10 cellular contexts compared by ENCODE assay signal in genomic region chr9:70415041-70415440, GRCh38. TPM values are rescaled to one million over a fixed set of nuclear protein-coding genes. Genes with fewer than 3 reads are reported as not detected.
A peak's percentile ranks its signal among the peaks of the same experiment; 100 is the strongest.
DNase-seq lines count a peak whose midpoint lies in the region; ATAC-seq, FAIRE-seq and TF ChIP-seq lines count a peak whose summit lies in the region.
"Had no signal": no experiment of that assay in that cellular context is flagged by ENCODE, and none has a peak within 500 bp of the region (broad histone marks: within the 10 kb centered on the region; RNA-seq: fewer than 3 reads in every experiment).

No MANE protein-coding gene starts in this region.

- TF ChIP-seq CTCF in A549 (IDR thresholded peaks at IDR 0.05) (no peak), KMS-11 (conservative IDR thresholded peaks at IDR 0.05; ENCODE audit: low read depth, low read length) (no peak), nephron progenitor cell (IDR thresholded peaks at IDR 0.05) (no peak), omental fat pad (IDR thresholded peaks at IDR 0.05) (no peak)

- H3K9me3 Mint-ChIP-seq in dendritic cell treated with granulocyte-macrophage colony-stimulating factor and Interleukin-4, amounts not matched to agents 40 ng/mL and 50 ng/mL, for 4 days = no peaks in the 10 kb centered on the region
- H3K9me3 Mint-ChIP-seq in nephron progenitor cell = no peaks in the 10 kb centered on the region

- no peaks in the 10 kb centered on the region for H3K27me3 Mint-ChIP-seq in dendritic cell treated with granulocyte-macrophage colony-stimulating factor and Interleukin-4, amounts not matched to agents 40 ng/mL and 50 ng/mL, for 4 days
- H3K27me3 Mint-ChIP-seq in nephron progenitor cell (ENCODE audit: low read depth, poor library complexity) = peaks cover 90% of the 10 kb centered on the region

- H3K27ac ChIP-seq in A549 (no peak overlapping the region; a peak in 1 of 6 replicates), KMS-11 (peak overlapping the region; percentile 89; the same call in 1 of the 2 replicates)
- H3K27ac ChIP-seq: cardiac muscle cell had no signal

- 87% methylated on average over 2 of the region's 2 CpGs for WGBS in A549 (ENCODE audit: missing lambda C conversion rate)

- no peak for TF ChIP-seq POLR2A in A549 (IDR thresholded peaks at IDR 0.05; ENCODE audit: low read length)

- POLR2A ChIA-PET in A549 (lab: Yijun Ruan, JAX) = no interaction called here

- ATAC-seq in A549 = no peak
- no peak for ATAC-seq in omental fat pad (ENCODE audit: low FRiP score)

- no peak overlapping the region for H3K4me3 ChIP-seq in A549
- no peak overlapping the region for H3K4me3 ChIP-seq in KMS-11 (IDR thresholded peaks at IDR 0.05; ENCODE audit: insufficient read depth, low read depth, low read length)

- H2AFZ ChIP-seq in KMS-11 (ENCODE audit: low read depth) = peak overlapping the region; percentile 67; the same call in 1 of the 2 replicates

- H3K4me2 ChIP-seq in A549 = peak overlapping the region; percentile 87; the same call in 2 of the 3 replicates
- peak overlapping the region; percentile 86 for H3K4me2 ChIP-seq in KMS-11

- H3K36me3 Mint-ChIP-seq in dendritic cell treated with granulocyte-macrophage colony-stimulating factor and Interleukin-4, amounts not matched to agents 40 ng/mL and 50 ng/mL, for 4 days (ENCODE audit: low read depth) = peaks cover 19% of the 10 kb centered on the region
- H3K36me3 Mint-ChIP-seq in nephron progenitor cell (ENCODE audit: low read depth) = no peaks in the 10 kb centered on the region

- peak overlapping the region; percentile 100 for H3K27ac Mint-ChIP-seq in dendritic cell treated with granulocyte-macrophage colony-stimulating factor and Interleukin-4, amounts not matched to agents 40 ng/mL and 50 ng/mL, for 4 days
- H3K27ac Mint-ChIP-seq in nephron progenitor cell = no peak overlapping the region

- peaks cover 19% of the 10 kb centered on the region for H3K79me2 ChIP-seq in KMS-11 (ENCODE audit: insufficient read depth, low read depth)

- peak overlapping the region; percentile 81; the same call in 1 of the 2 replicates for H3K9ac ChIP-seq in KMS-11

- no peak for DNase-seq in A549 (ENCODE audit: low read depth in 1 of 2, low spot score in 1 of 2)
- DNase-seq in nephron progenitor cell = no peak
- DNase-seq in NCI-H2196 (lab: John Stamatoyannopoulos, UW; ENCODE audit: unreplicated experiment) = no peak
- DNase-seq in omental fat pad (ENCODE audit: low spot score) = no peak
- no peak for DNase-seq in NCI-H510A treated with DMSO at 0.1 percent for 48 hours (lab: John Stamatoyannopoulos, UW)
- no peak for DNase-seq in AG08395 (ENCODE audit: low spot score)
- DNase-seq: EL had no signal

- peaks cover 43% of the 10 kb centered on the region for H3K4me1 Mint-ChIP-seq in dendritic cell treated with granulocyte-macrophage colony-stimulating factor and Interleukin-4, amounts not matched to agents 40 ng/mL and 50 ng/mL, for 4 days (ENCODE audit: low read depth)
- H3K4me1 Mint-ChIP-seq in nephron progenitor cell = peaks cover 50% of the 10 kb centered on the region

- peaks cover 13% of the 10 kb centered on the region; the same call in 2 of the 3 replicates for H3K4me1 ChIP-seq in A549
- peaks cover 36% of the 10 kb centered on the region for H3K4me1 ChIP-seq in KMS-11 (ENCODE audit: low read depth, poor library complexity, severe bottlenecking)

- H3K36me3 ChIP-seq in KMS-11 (ENCODE audit: insufficient read depth) = no peaks in the 10 kb centered on the region
- H3K36me3 ChIP-seq: cardiac muscle cell had no signal

- no peak for TF ChIP-seq EP300 in A549 (IDR thresholded peaks at IDR 0.05)

- intact Hi-C loops in dendritic cell treated with granulocyte-macrophage colony-stimulating factor and Interleukin-4, amounts not matched to agents 40 ng/mL and 50 ng/mL, for 4 days (cut with micrococcal nuclease) = loop anchor here (10.0 kb wide), 2 partner anchors 50 to 1500 kb away; partner anchors contain the start of genes ABHD17B and C9orf85

- no peak for TF ChIP-seq RAD21 in A549 (conservative IDR thresholded peaks at IDR 0.05 in 1 of 2, IDR thresholded peaks at IDR 0.05 in 1 of 2)

- no peaks in the 10 kb centered on the region for H3K27me3 ChIP-seq in KMS-11 (ENCODE audit: insufficient read depth, low read depth)

- no peak for FAIRE-seq in A549 (lab: Jason Lieb, UNC)

- H4K20me1 ChIP-seq in KMS-11 (ENCODE audit: insufficient read depth) = no peaks in the 10 kb centered on the region

- H3K4me3 Mint-ChIP-seq in dendritic cell treated with granulocyte-macrophage colony-stimulating factor and Interleukin-4, amounts not matched to agents 40 ng/mL and 50 ng/mL, for 4 days = no peak overlapping the region
- H3K4me3 Mint-ChIP-seq in nephron progenitor cell = peak overlapping the region; percentile 89

- CTCF ChIA-PET in A549 (lab: Yijun Ruan, JAX) = interaction anchor here (0.9 to 2.6 kb wide), 5 partner anchors 13 to 187 kb away, joined by 3 to 12 read pairs (median 3); no protein-coding TSS in a partner anchor

- H3K9me3 ChIP-seq in A549 = no peaks in the 10 kb centered on the region

TF ChIP-seq in A549, 52 proteins besides CTCF, POLR2A, EP300 and RAD21:
- TF ChIP-seq EHMT2 (IDR thresholded peaks at IDR 0.05; ENCODE audit: low read depth) = no peak
- no peak for TF ChIP-seq FOSB (CRISPR knock-in tag; IDR thresholded peaks at IDR 0.05)
- no peak for TF ChIP-seq POLR2AphosphoS2 (conservative IDR thresholded peaks at IDR 0.05; ENCODE audit: low read length)

RNA-seq across cellular contexts. Expression of gene KLF9, which starts 0.6 kb away (rescaled TPM):
- polyA plus RNA-seq in A549 (2011; rRNA removed) (3.1 and 3.9 TPM in 2 replicates), A549 (2017; fragmentation: RNase III; extraction: RNeasy Plus Mini Kit Qiagen cat#74134 plus additional on column Dnase treatment) (0.52 to 0.84 TPM (median 0.76 TPM) in 3 replicates)
- polyA plus RNA-seq in A549 (2012; cell fraction: cytosol; rRNA removed) = 0.41 and 0.62 TPM in 2 replicates
- polyA plus RNA-seq in A549 (2012; cell fraction: nucleus; rRNA removed) = 0.38 and 0.50 TPM in 2 replicates
- polyA minus RNA-seq in A549 (2011; rRNA and poly(A)+ RNA removed) = 2.3 and 2.7 TPM in 2 replicates
- 100 to 1,000 TPM in 3 of 4 donors, 10 to 100 TPM in 1; 63.4 to 237 (median 164) TPM for total RNA-seq in omental fat pad
- polyA plus RNA-seq: cardiac muscle cell had no signal
